In the genomic region with DNA sequence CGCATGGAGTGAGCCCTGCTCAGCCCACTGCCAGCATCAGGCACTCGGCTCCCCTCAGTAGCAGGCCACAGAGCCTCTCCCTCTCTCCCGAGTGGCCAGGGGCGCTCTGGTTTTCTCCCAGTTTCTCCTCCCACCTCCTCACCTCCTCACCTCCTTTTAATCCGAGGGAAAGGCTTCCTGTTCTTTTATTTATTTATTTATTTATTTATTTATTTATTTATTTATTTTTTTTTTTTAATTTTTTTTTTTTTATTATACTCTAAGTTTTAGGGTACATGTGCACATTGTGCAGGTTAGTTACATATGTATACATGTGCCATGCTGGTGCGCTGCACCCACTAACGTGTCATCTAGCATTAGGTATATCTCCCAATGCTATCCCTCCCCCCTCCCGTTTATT, we compare ENCODE assay signal across 5 cellular contexts. TPM values are rescaled to one million over a fixed set of nuclear protein-coding genes. Genes with fewer than 3 reads are reported as not detected.
"Had no signal": no experiment of that assay in that cellular context is flagged by ENCODE, and none has a peak within 500 bp of the region (broad histone marks: within the 10 kb centered on the region; RNA-seq: fewer than 3 reads in every experiment).

No MANE protein-coding gene starts in this region.

RNA-seq across cellular contexts. Expression of gene RFX8, which starts 29.8 kb away (rescaled TPM):
- total RNA-seq: colonic mucosa, endodermal cell, epithelial cell of proximal tubule, esophagus mucosa, hepatocyte had no signal
